Comparison of ENCODE assay signal across 19 cellular contexts in the genomic region with DNA sequence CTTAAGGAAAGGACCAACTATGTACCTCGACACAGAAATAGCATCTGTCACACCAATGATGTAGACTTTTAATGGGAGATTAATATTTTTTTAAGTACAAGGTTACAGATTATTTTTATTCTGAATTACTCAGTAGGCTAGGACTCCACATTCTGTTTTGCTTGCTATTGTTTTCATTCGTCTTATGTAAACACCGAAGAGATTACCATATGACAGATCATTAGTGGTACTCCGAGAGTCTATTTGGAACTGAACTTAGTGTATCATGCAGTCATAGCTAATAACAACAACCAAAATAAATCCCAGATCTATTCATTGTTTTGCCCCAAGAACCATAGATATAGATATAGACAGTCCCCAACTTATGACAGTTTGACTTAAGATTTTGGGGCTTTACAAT.
DNase-seq lines count a peak whose midpoint lies in the region; ATAC-seq, FAIRE-seq and TF ChIP-seq lines count a peak whose summit lies in the region.
"Had no signal": no experiment of that assay in that cellular context is flagged by ENCODE, and none has a peak within 500 bp of the region (broad histone marks: within the 10 kb centered on the region; RNA-seq: fewer than 3 reads in every experiment).

No MANE protein-coding gene starts in this region.

- FAIRE-seq in GM19239 (lab: Jason Lieb, UNC) (peak; percentile 49), H54 (lab: Jason Lieb, UNC) (no peak)
- FAIRE-seq: H1 had no signal

- no peaks in the 10 kb centered on the region for H3K27me3 ChIP-seq in ascending aorta

- H3K27ac ChIP-seq in ascending aorta: peak overlapping the region; percentile 5 to 58
- H3K27ac ChIP-seq: HL-60 had no signal

- no peaks in the 10 kb centered on the region for H3K9me3 ChIP-seq in ascending aorta
- H3K9me3 ChIP-seq: HAP-1 had no signal

- peak overlapping the region in 1 of 2 donors; percentile 84 for H3K27ac Mint-ChIP-seq in natural killer cell treated with Interleukin-12 subunit alpha and Interleukin-12 subunit beta and Interleukin-15 and Interleukin-18, amount 100 ng/mL, for 72 hours
- H3K27ac Mint-ChIP-seq: B cell had no signal

- intact Hi-C loops in ascending aorta (cut with DNase I): no loop called here

- H3K4me1 Mint-ChIP-seq in natural killer cell treated with Interleukin-12 subunit alpha and Interleukin-12 subunit beta and Interleukin-15 and Interleukin-18, amount 100 ng/mL, for 72 hours (ENCODE audit: low read depth in 2 of 2): peaks cover 34 to 42% of the 10 kb centered on the region in 2 donors

- no peak for DNase-seq in GM19239 (ENCODE audit: insufficient read length, low spot score)
- no peak for DNase-seq in ascending aorta (ENCODE audit: low spot score in 2 of 2)
- DNase-seq in fibroblast of gingiva (ENCODE audit: low read depth): peak; percentile 3
- no peak for DNase-seq in natural killer cell treated with Interleukin-12 subunit alpha and Interleukin-12 subunit beta and Interleukin-15 and Interleukin-18, amount 100 ng/mL, for 72 hours (ENCODE audit: low spot score)
- no peak for DNase-seq in H54 (ENCODE audit: insufficient read length, low spot score)
- DNase-seq in G401 (ENCODE audit: low spot score): no peak
- no peak for DNase-seq in SKM-1 (lab: John Stamatoyannopoulos, UW; ENCODE audit: unreplicated experiment)
- DNase-seq: C1 segment of cervical spinal cord; CD4-positive, CD25-positive, alpha-beta regulatory T cell; CD8-positive, alpha-beta memory T cell; COR-L47; DMS 273 treated with DMSO at 0.1 percent for 48 hours; IMR-90 had no signal

- TF ChIP-seq CTCF in ascending aorta (IDR thresholded peaks at IDR 0.05): no peak

- in situ Hi-C loops in G401 (cut with HindIII; ENCODE audit: low sequenced_read_pairs): no loop called here

- no peaks in the 10 kb centered on the region for H3K36me3 ChIP-seq in ascending aorta
- H3K36me3 ChIP-seq: HAP-1 had no signal

- H3K27me3 Mint-ChIP-seq in natural killer cell treated with Interleukin-12 subunit alpha and Interleukin-12 subunit beta and Interleukin-15 and Interleukin-18, amount 100 ng/mL, for 72 hours: no peaks in the 10 kb centered on the region
- H3K27me3 Mint-ChIP-seq: B cell; CD4-positive, CD25-positive, alpha-beta regulatory T cell; CD8-positive, alpha-beta memory T cell had no signal

- no peak overlapping the region for H3K4me3 ChIP-seq in ascending aorta
- H3K4me3 ChIP-seq: HAP-1, K562 had no signal

- peak overlapping the region; percentile 71 for H3K4me3 Mint-ChIP-seq in natural killer cell treated with Interleukin-12 subunit alpha and Interleukin-12 subunit beta and Interleukin-15 and Interleukin-18, amount 100 ng/mL, for 72 hours
- H3K4me3 Mint-ChIP-seq: B cell; CD4-positive, CD25-positive, alpha-beta regulatory T cell had no signal

- peaks cover 4% of the 10 kb centered on the region for H3K36me3 Mint-ChIP-seq in natural killer cell treated with Interleukin-12 subunit alpha and Interleukin-12 subunit beta and Interleukin-15 and Interleukin-18, amount 100 ng/mL, for 72 hours

- no peak for TF ChIP-seq POLR2A in H54 (IDR thresholded peaks at IDR 0.05; ENCODE audit: low read depth, low read length)

- H3K4me1 ChIP-seq in ascending aorta: peaks cover 4 to 17% of the 10 kb centered on the region in 2 donors
- H3K4me1 ChIP-seq: HAP-1 had no signal

- H3K9me3 Mint-ChIP-seq in natural killer cell treated with Interleukin-12 subunit alpha and Interleukin-12 subunit beta and Interleukin-15 and Interleukin-18, amount 100 ng/mL, for 72 hours: no peaks in the 10 kb centered on the region
- H3K9me3 Mint-ChIP-seq: CD4-positive, CD25-positive, alpha-beta regulatory T cell; CD8-positive, alpha-beta memory T cell had no signal

- no peak for ATAC-seq in natural killer cell treated with Interleukin-12 subunit alpha and Interleukin-12 subunit beta and Interleukin-15 and Interleukin-18, amount 100 ng/mL, for 72 hours
- no peak for ATAC-seq in GM19023 (IDR thresholded peaks at IDR 0.05; ENCODE audit: unreplicated experiment)
- ATAC-seq: K562 had no signal
